1 cellular context compared by ENCODE assay signal in genomic region chr1:36307601-36308330, GRCh38.
TF ChIP-seq lines count a peak whose summit lies in the region.

No MANE protein-coding gene starts in this region.

TF ChIP-seq in endothelial cell of umbilical vein, 7 proteins besides CTCF, POLR2A, EP300 and RAD21 (continued from another document):
- TF ChIP-seq JUN (IDR thresholded peaks at IDR 0.05; ENCODE audit: borderline replicate concordance, insufficient read depth, insufficient read length, low read depth) (no peak), EZH2 (IDR thresholded peaks at IDR 0.05; ENCODE audit: borderline replicate concordance, low read depth, low read length, severe bottlenecking) (no peak), GATA2 (IDR thresholded peaks at IDR 0.05; ENCODE audit: insufficient read depth, insufficient read length, low read depth, low read length) (no peak), MAX (IDR thresholded peaks at IDR 0.05; ENCODE audit: insufficient read depth, insufficient read length) (no peak)
TF ChIP-seq in endothelial cell of umbilical vein: peak in this region for 0.
